Comparison of ENCODE assay signal across 9 cellular contexts in the genomic region with DNA sequence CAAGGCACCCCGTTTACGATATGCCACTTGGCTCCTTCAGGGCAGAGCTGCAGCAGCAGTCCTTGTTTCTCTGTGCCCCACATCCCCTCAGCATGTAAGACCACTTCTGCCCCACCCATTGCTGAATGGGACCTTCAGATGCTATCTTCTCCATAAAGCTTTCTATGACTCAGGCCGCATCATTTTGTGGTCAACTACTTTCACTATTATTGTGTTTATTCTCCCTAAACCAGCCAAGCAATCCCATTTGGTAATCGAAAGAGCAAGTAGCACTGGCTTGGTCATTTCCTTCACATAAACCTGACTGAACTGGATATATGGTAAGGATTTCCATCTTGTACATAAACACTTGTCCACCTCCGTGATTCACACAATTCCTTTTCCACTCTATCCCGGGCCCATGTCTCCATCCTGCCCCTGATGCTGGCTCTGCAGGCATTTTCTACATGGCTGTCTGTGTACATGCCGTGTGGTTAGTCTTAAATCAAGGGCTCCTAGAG. TPM values are rescaled to one million over a fixed set of nuclear protein-coding genes. Genes with fewer than 3 reads are reported as not detected.
DNase-seq lines count a peak whose midpoint lies in the region; ATAC-seq and TF ChIP-seq lines count a peak whose summit lies in the region.
"Had no signal": no experiment of that assay in that cellular context is flagged by ENCODE, and none has a peak within 500 bp of the region (broad histone marks: within the 10 kb centered on the region; RNA-seq: fewer than 3 reads in every experiment).

No MANE protein-coding gene starts in this region.

- no peaks in the 10 kb centered on the region for H3K9me3 ChIP-seq in BLaER1
- H3K9me3 ChIP-seq in subcutaneous abdominal adipose tissue (ENCODE audit: control insufficient read depth in 5 of 5, low read length in 5 of 5): no peaks in the 10 kb centered on the region
- H3K9me3 ChIP-seq in CD8-positive, alpha-beta T cell (ENCODE audit: low read length): no peaks in the 10 kb centered on the region

- no peaks in the 10 kb centered on the region for H3K36me3 Mint-ChIP-seq in CD8-positive, alpha-beta T cell

- no peak for TF ChIP-seq CTCF in GM20000 (IDR thresholded peaks at IDR 0.05; ENCODE audit: extremely low read depth, missing control alignments)
- no peak for TF ChIP-seq CTCF in CD8-positive, alpha-beta T cell (IDR thresholded peaks at IDR 0.05)

- no peak for ATAC-seq in CD8-positive, alpha-beta T cell

- H3K9me3 Mint-ChIP-seq in CD8-positive, alpha-beta T cell: no peaks in the 10 kb centered on the region

- H3K4me3 Mint-ChIP-seq in CD8-positive, alpha-beta T cell: no peak overlapping the region

- H3K27me3 ChIP-seq in BLaER1: no peaks in the 10 kb centered on the region
- no peaks in the 10 kb centered on the region for H3K27me3 ChIP-seq in subcutaneous abdominal adipose tissue (ENCODE audit: control insufficient read depth in 5 of 5, insufficient read depth in 4 of 5, low read length in 5 of 5)
- H3K27me3 ChIP-seq in CD8-positive, alpha-beta T cell (ENCODE audit: insufficient read depth, low read length): no peaks in the 10 kb centered on the region

- intact Hi-C loops in CD8-positive, alpha-beta T cell (cut with DNase I, micrococcal nuclease): no loop called here
- intact Hi-C loops in posterior vena cava (cut with DNase I): no loop called here

- no peak overlapping the region for H3K4me3 ChIP-seq in BLaER1
- no peak overlapping the region for H3K4me3 ChIP-seq in subcutaneous abdominal adipose tissue (ENCODE audit: low read depth in 1 of 5, low read length in 5 of 5)
- H3K4me3 ChIP-seq in CD8-positive, alpha-beta T cell (ENCODE audit: low read depth, low read length): no peak overlapping the region

- POLR2A ChIA-PET in CD8-positive, alpha-beta T cell (lab: Charles Lee): no interaction called here

- no peaks in the 10 kb centered on the region for H4K20me1 ChIP-seq in BLaER1

- H3K36me3 ChIP-seq in BLaER1: no peaks in the 10 kb centered on the region
- no peaks in the 10 kb centered on the region for H3K36me3 ChIP-seq in subcutaneous abdominal adipose tissue (ENCODE audit: control insufficient read depth in 5 of 5, insufficient read depth in 5 of 5, low read length in 5 of 5)
- H3K36me3 ChIP-seq in CD8-positive, alpha-beta T cell (ENCODE audit: insufficient read depth, low read length): no peaks in the 10 kb centered on the region

- peak; percentile 59 for DNase-seq in GM20000 (ENCODE audit: low spot score)
- peak; percentile 85 for DNase-seq in HS-5 (ENCODE audit: low read depth)
- DNase-seq in amniotic epithelial cell (ENCODE audit: low read depth): peak; percentile 80
- DNase-seq in OCI-M2 (lab: John Stamatoyannopoulos, UW; ENCODE audit: unreplicated experiment): no peak
- DNase-seq in CD8-positive, alpha-beta T cell: no peak
- no peak for DNase-seq in posterior vena cava (ENCODE audit: low spot score)

- no peak overlapping the region; the same call in 1 of the 2 replicates for H3K9ac ChIP-seq in BLaER1
- no peak overlapping the region for H3K9ac ChIP-seq in subcutaneous abdominal adipose tissue (ENCODE audit: low read length in 5 of 5)

- H3K27ac ChIP-seq in BLaER1 (peak overlapping the region; percentile 73), subcutaneous abdominal adipose tissue (ENCODE audit: low read depth, low read length) (peak overlapping the region; percentile 42)
- no peak overlapping the region for H3K27ac ChIP-seq in CD8-positive, alpha-beta T cell (ENCODE audit: low read depth, low read length)
- H3K27ac ChIP-seq: HL-60 had no signal

- CTCF ChIA-PET in CD8-positive, alpha-beta T cell (lab: Charles Lee): no interaction called here

- H3K4me2 ChIP-seq in BLaER1: peak overlapping the region; percentile 89

- peaks cover 96% of the 10 kb centered on the region for H3K4me1 ChIP-seq in BLaER1
- peaks cover 2 to 50% (median 9%) of the 10 kb centered on the region in 5 donors for H3K4me1 ChIP-seq in subcutaneous abdominal adipose tissue (ENCODE audit: control insufficient read depth in 5 of 5, insufficient read depth in 5 of 5, low read length in 5 of 5)
- peaks cover 40% of the 10 kb centered on the region for H3K4me1 ChIP-seq in CD8-positive, alpha-beta T cell (ENCODE audit: insufficient read depth, low read length)

- no peak overlapping the region for H3K27ac Mint-ChIP-seq in CD8-positive, alpha-beta T cell

- peaks cover 45% of the 10 kb centered on the region for H3K4me1 Mint-ChIP-seq in CD8-positive, alpha-beta T cell (ENCODE audit: low read depth)

- H3K27me3 Mint-ChIP-seq in CD8-positive, alpha-beta T cell (ENCODE audit: low read depth): no peaks in the 10 kb centered on the region

RNA-seq across cellular contexts. Expression of a gene that starts 25.7 kb away (rescaled TPM):
- 1 to 10 TPM in 1 of 2 experiments, under 1 TPM in 1; 0.86 to 1.5 TPM for total RNA-seq in CD8-positive, alpha-beta T cell
- total RNA-seq in posterior vena cava: 1 to 10 TPM in 1 of 2 donors, under 1 TPM in 1; 0.14 to 1.2 TPM

Comparison
In these comparisons a context has a peak if more than half of its experiments do, and no peak if none do; other contexts are left out.
1. DNase-seq: peak in GM20000 (single experiment), HS-5 (single experiment) and amniotic epithelial cell (single experiment); none in OCI-M2 (single experiment), CD8-positive, alpha-beta T cell (0 of 7) and posterior vena cava (single experiment).